Comparison of ENCODE assay signal across 19 cellular contexts in the genomic region with DNA sequence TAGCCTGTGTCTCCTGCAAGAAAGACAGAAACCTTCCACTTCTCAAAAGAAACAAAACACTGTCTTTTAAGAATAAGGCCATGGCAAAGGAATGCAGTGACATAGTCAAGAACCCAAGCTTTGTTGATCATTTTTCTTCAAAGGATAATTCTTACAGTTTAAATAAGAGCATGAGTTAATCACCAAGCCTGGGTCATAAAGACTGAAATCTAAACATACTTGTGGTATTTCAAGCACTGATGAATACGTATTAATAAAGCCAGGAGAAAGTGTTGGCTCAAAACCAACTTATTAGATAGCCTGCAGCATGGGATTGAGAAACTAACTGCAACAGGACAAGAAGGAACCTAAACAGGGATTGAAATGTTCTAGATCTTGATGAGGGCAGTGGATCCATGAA.
DNase-seq lines count a peak whose midpoint lies in the region; TF ChIP-seq lines count a peak whose summit lies in the region.
"Had no signal": no experiment of that assay in that cellular context is flagged by ENCODE, and none has a peak within 500 bp of the region (broad histone marks: within the 10 kb centered on the region; RNA-seq: fewer than 3 reads in every experiment).

No MANE protein-coding gene starts in this region.

- no peak for TF ChIP-seq CTCF in nephron progenitor cell (IDR thresholded peaks at IDR 0.05)

- no peak overlapping the region for H3K27ac Mint-ChIP-seq in nephron progenitor cell
- H3K27ac Mint-ChIP-seq: activated CD4-positive, alpha-beta T cell treated with anti-CD3 and anti-CD28 coated beads, Interleukin-2, amount 10 ng/mL, durations not matched to agents 7 days and 5 days had no signal

- no peaks in the 10 kb centered on the region for H3K9me3 Mint-ChIP-seq in nephron progenitor cell
- H3K9me3 Mint-ChIP-seq: activated CD4-positive, alpha-beta T cell treated with anti-CD3 and anti-CD28 coated beads, Interleukin-2, amount 10 ng/mL, durations not matched to agents 7 days and 5 days had no signal

- DNase-seq in NCI-H2196 (lab: John Stamatoyannopoulos, UW; ENCODE audit: unreplicated experiment) (peak; percentile 23), NCI-H2196 treated with DMSO at 0.1 percent for 48 hours (lab: John Stamatoyannopoulos, UW; ENCODE audit: unreplicated experiment) (no peak), astrocyte of the hippocampus (ENCODE audit: low read depth, low spot score) (peak; percentile 61), iris pigment epithelial cell (ENCODE audit: low read depth) (peak; percentile 24), stromal cell of bone marrow (ENCODE audit: low read depth) (peak; percentile 28), GOT3 (lab: John Stamatoyannopoulos, UW) (no peak), nephron progenitor cell (no peak), HK-2 (ENCODE audit: unreplicated experiment) (no peak)
- DNase-seq: 8988T; activated CD4-positive, alpha-beta T cell treated with anti-CD3 and anti-CD28 coated beads, Interleukin-2, amount 10 ng/mL, durations not matched to agents 7 days and 5 days; amniotic stem cell; H7; NCI-H1930; NCI-H510A; pancreas; sigmoid colon; stimulated activated CD4-positive, alpha-beta T cell treated with anti-CD3 and anti-CD28 coated beads, Interleukin-1b, Interleukin-23, amount 100 ng/mL, for 48 hours; stimulated activated naive CD8-positive, alpha-beta T cell treated with anti-CD3 and anti-CD28 coated beads, Interleukin-15, Interleukin-2, amounts not matched to agents 100 U/mL and 50 U/mL, for 24 hours; transverse colon had no signal

- no peaks in the 10 kb centered on the region for H3K27me3 Mint-ChIP-seq in nephron progenitor cell (ENCODE audit: low read depth, poor library complexity)

- H3K4me1 Mint-ChIP-seq in nephron progenitor cell = peaks cover 60% of the 10 kb centered on the region
- H3K4me1 Mint-ChIP-seq: activated CD4-positive, alpha-beta T cell treated with anti-CD3 and anti-CD28 coated beads, Interleukin-2, amount 10 ng/mL, durations not matched to agents 7 days and 5 days had no signal

- H3K4me3 Mint-ChIP-seq in nephron progenitor cell = no peak overlapping the region
- H3K4me3 Mint-ChIP-seq: activated CD4-positive, alpha-beta T cell treated with anti-CD3 and anti-CD28 coated beads, Interleukin-2, amount 10 ng/mL, durations not matched to agents 7 days and 5 days had no signal

- H3K36me3 Mint-ChIP-seq in nephron progenitor cell (ENCODE audit: low read depth) = peaks cover 16% of the 10 kb centered on the region

Comparison
In these comparisons a context has a peak if more than half of its experiments do, and no peak if none do; other contexts are left out.
1. DNase-seq: peak in NCI-H2196 (single experiment), astrocyte of the hippocampus (single experiment), iris pigment epithelial cell (single experiment) and stromal cell of bone marrow (single experiment); none in NCI-H2196 treated with DMSO at 0.1 percent for 48 hours (single experiment), GOT3 (single experiment), nephron progenitor cell (single experiment) and HK-2 (single experiment).